Comparison of ENCODE assay signal across 9 cellular contexts in the genomic region with DNA sequence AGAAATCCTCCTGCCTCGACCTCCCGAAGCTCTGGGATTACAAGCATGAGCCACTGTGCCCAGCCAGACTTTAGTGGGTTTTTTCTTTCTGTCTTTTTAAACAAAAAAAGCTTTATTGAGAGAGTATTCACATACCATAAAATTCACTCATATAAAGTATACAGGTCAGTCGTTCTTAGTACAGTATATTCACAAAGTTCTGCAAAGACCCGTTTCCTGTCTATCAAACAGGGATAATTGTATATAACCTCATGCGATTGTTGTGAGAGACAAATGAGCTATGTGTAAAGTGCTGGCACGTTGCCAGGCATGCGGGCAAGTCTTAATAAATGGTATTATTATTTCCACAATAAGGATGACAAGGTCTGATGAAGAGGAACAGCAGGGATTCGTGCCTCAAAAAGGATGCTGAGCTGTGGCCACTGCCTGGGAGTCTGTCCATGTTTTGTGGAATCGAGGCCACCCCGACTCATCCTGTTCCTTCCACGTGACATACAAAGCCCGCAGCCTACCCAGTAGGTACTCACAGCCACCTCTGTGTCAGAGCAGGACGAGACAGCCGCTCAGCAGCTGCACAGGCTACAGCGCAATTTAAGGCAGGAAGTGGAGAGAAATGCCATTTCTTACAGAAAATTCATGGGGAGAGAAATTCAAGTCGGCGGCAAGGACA. TPM values are rescaled to one million over a fixed set of nuclear protein-coding genes. Genes with fewer than 3 reads are reported as not detected.
A peak's percentile ranks its signal among the peaks of the same experiment; 100 is the strongest.
DNase-seq lines count a peak whose midpoint lies in the region; ATAC-seq and TF ChIP-seq lines count a peak whose summit lies in the region.
"Had no signal": no experiment of that assay in that cellular context is flagged by ENCODE, and none has a peak within 500 bp of the region (broad histone marks: within the 10 kb centered on the region; RNA-seq: fewer than 3 reads in every experiment).

No MANE protein-coding gene starts in this region.

- H3K4me2 ChIP-seq in Loucy (ENCODE audit: low read depth, low read length, poor library complexity, severe bottlenecking) = peak overlapping the region; percentile 75

- peak overlapping the region; percentile 78 for H2AFZ ChIP-seq in Loucy (ENCODE audit: low read length)

- TF ChIP-seq CTCF in Loucy (conservative IDR thresholded peaks at IDR 0.05; ENCODE audit: low read length) (no peak), body of pancreas (IDR thresholded peaks at IDR 0.05) (no peak), right atrium auricular region (IDR thresholded peaks at IDR 0.05) (no peak)

- no peak overlapping the region for H3K27ac ChIP-seq in body of pancreas
- no peak overlapping the region for H3K27ac ChIP-seq in right atrium auricular region
- H3K27ac ChIP-seq: C4-2B had no signal

- H3K79me2 ChIP-seq in Loucy (ENCODE audit: insufficient read depth, low read length) = no peaks in the 10 kb centered on the region

- no peaks in the 10 kb centered on the region for H3F3A ChIP-seq in Loucy (ENCODE audit: low read depth)

- H3K4me1 ChIP-seq in Loucy (ENCODE audit: insufficient read depth, low read length, poor library complexity, severe bottlenecking) (peaks cover 4% of the 10 kb centered on the region), body of pancreas (no peaks in the 10 kb centered on the region), right atrium auricular region (no peaks in the 10 kb centered on the region)

- no peak overlapping the region for H3K9ac ChIP-seq in Loucy (ENCODE audit: low read depth, low read length, poor library complexity, severe bottlenecking)

- no peak for ATAC-seq in body of pancreas
- ATAC-seq in GM19467 (IDR thresholded peaks at IDR 0.05; ENCODE audit: unreplicated experiment) = no peak
- ATAC-seq in GM18505 (IDR thresholded peaks at IDR 0.05; ENCODE audit: unreplicated experiment) = no peak

- intact Hi-C loops in body of pancreas (cut with DNase I) = no loop called here

- H3K36me3 ChIP-seq in Loucy (ENCODE audit: insufficient read depth, low read length) (no peaks in the 10 kb centered on the region), body of pancreas (replicated peaks in 1 of 2; ENCODE audit: insufficient read depth in 1 of 2, low read depth in 2 of 2) (no peaks in the 10 kb centered on the region), right atrium auricular region (no peaks in the 10 kb centered on the region)

- TF ChIP-seq POLR2A in body of pancreas (IDR thresholded peaks at IDR 0.05) = no peak
- TF ChIP-seq POLR2A in GM18505 (IDR thresholded peaks at IDR 0.05; ENCODE audit: borderline replicate concordance, extremely low read depth, insufficient read depth, insufficient read length) = no peak

- DNase-seq in A172 (ENCODE audit: low spot score) = peak; percentile 70
- DNase-seq in SW480 (ENCODE audit: low spot score) = peak; percentile 63
- DNase-seq in body of pancreas = peak in 3 of 4 donors; percentile 5 to 16 (median 14)
- DNase-seq in stimulated activated CD8-positive, alpha-beta memory T cell treated with anti-CD3 and anti-CD28 coated beads, Interleukin-15, amount 100 ng/mL, for 4 hours (ENCODE audit: low read depth in 2 of 2) = peak; percentile 2 to 17
- no peak for DNase-seq in right atrium auricular region (ENCODE audit: low spot score)

- no peaks in the 10 kb centered on the region for H3K27me3 ChIP-seq in Loucy (ENCODE audit: insufficient read depth, low read length, poor library complexity, severe bottlenecking)
- H3K27me3 ChIP-seq in body of pancreas = no peaks in the 10 kb centered on the region
- H3K27me3 ChIP-seq in right atrium auricular region = no peaks in the 10 kb centered on the region

- no peaks in the 10 kb centered on the region for H4K20me1 ChIP-seq in Loucy (ENCODE audit: insufficient read depth, low read length, poor library complexity, severe bottlenecking)

- WGBS in body of pancreas, 2 donors = 45 to 49% methylated on average over 17 of the region's 17 CpGs

- H3K9me2 ChIP-seq in Loucy (replicated peaks; ENCODE audit: low read depth, low read length) = no peaks in the 10 kb centered on the region

- H3K4me3 ChIP-seq in Loucy (ENCODE audit: low read length, poor library complexity, severe bottlenecking) (peak overlapping the region; percentile 65), body of pancreas (no peak overlapping the region), right atrium auricular region (no peak overlapping the region)

- H3K9me3 ChIP-seq in Loucy (ENCODE audit: insufficient read depth, low read depth, low read length) (no peaks in the 10 kb centered on the region), body of pancreas (no peaks in the 10 kb centered on the region), right atrium auricular region (no peaks in the 10 kb centered on the region)

RNA-seq across cellular contexts. Expression of a gene that starts 51.7 kb away (rescaled TPM):
- 0.84 and 4.6 TPM in 2 replicates for total RNA-seq in A172 (2014; rRNA removed; shearing (Covaris generic))
- total RNA-seq in body of pancreas (1 to 10 TPM in 1 of 2 donors, not detected in 1; 3.4 TPM), right atrium auricular region (not detected)

RNA-seq across cellular contexts. Expression of a gene that starts 57.5 kb away (rescaled TPM):
- 6.0 and 16.2 TPM in 2 replicates for total RNA-seq in A172 (2014; rRNA removed; shearing (Covaris generic))
- 10 to 100 TPM; 10.1 to 11.9 TPM for total RNA-seq in body of pancreas
- 10 to 100 TPM; 14.9 to 21.2 TPM for total RNA-seq in right atrium auricular region
